Comparison of ENCODE assay signal across 13 cellular contexts in the genomic region with DNA sequence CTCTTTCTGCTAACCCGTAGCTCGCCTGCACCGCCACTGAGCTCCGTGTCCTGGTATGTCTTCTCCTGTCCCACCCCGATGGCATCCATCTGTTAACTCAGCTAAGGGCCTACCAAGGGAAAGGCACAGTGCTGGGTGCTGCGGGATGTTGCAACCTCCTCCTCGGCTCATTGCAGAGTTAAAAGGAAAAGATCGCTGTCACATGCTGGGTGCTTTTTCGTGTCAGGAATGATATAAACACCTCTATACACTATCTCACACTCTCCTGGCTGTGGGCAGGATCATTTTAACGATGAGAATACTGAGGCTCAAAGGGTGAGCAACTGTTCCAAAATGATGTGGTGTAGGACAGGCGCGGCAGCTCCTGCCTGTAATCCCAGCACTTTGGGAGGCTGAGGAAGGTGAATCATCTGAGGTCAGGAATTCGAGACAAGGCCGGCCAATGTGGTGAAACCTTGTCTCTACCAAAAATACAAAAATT. TPM values are rescaled to one million over a fixed set of nuclear protein-coding genes. Genes with fewer than 3 reads are reported as not detected.
DNase-seq lines count a peak whose midpoint lies in the region; ATAC-seq, FAIRE-seq and TF ChIP-seq lines count a peak whose summit lies in the region.
"Had no signal": no experiment of that assay in that cellular context is flagged by ENCODE, and none has a peak within 500 bp of the region (broad histone marks: within the 10 kb centered on the region; RNA-seq: fewer than 3 reads in every experiment).

No MANE protein-coding gene starts in this region.

- ATAC-seq in HG03139 (IDR thresholded peaks at IDR 0.05; ENCODE audit: unreplicated experiment): no peak

- no peak for TF ChIP-seq CTCF in chondrocyte (IDR thresholded peaks at IDR 0.05)
- no peak for TF ChIP-seq CTCF in type B pancreatic cell (conservative IDR thresholded peaks at IDR 0.05)

- H3K27me3 Mint-ChIP-seq in chondrocyte (ENCODE audit: low read depth) (no peaks in the 10 kb centered on the region), type B pancreatic cell (no peaks in the 10 kb centered on the region)

- H3K4me3 ChIP-seq in NT2/D1 (ENCODE audit: insufficient read length, low read depth) (no peak overlapping the region), muscle layer of duodenum (ENCODE audit: low read depth in 1 of 2, low read length in 2 of 2) (peak overlapping the region in 1 of 2 donors; percentile 21)

- H3K9me3 ChIP-seq in NT2/D1 (ENCODE audit: insufficient read depth, low read length) (no peaks in the 10 kb centered on the region), muscle layer of duodenum (ENCODE audit: control insufficient read depth in 1 of 2, low read length in 2 of 2) (no peaks in the 10 kb centered on the region)

- no peaks in the 10 kb centered on the region for H3K27me3 ChIP-seq in NT2/D1 (ENCODE audit: insufficient read depth, insufficient read length)
- no peaks in the 10 kb centered on the region for H3K27me3 ChIP-seq in muscle layer of duodenum (ENCODE audit: low read depth, low read length)

- H3K9me3 Mint-ChIP-seq in chondrocyte (ENCODE audit: low read depth): no peaks in the 10 kb centered on the region
- H3K9me3 Mint-ChIP-seq in type B pancreatic cell: no peaks in the 10 kb centered on the region
- H3K9me3 Mint-ChIP-seq: activated naive CD4-positive, alpha-beta T cell treated with anti-CD3 and anti-CD28 coated beads, Interleukin-2, amount 50 U/mL, for 72 hours; H9; T-helper 1 cell treated with Interleukin-12 subunit alpha and Interleukin-12 subunit beta and Interleukin-4 antibody, amounts not matched to agents 30 μg/mL and 1 μg/mL, for 36 hours had no signal

- no peak for FAIRE-seq in GM19239 (lab: Jason Lieb, UNC)

- H3K4me1 ChIP-seq in NT2/D1 (ENCODE audit: insufficient read depth, insufficient read length): peaks cover 4% of the 10 kb centered on the region
- peaks cover 7 to 40% of the 10 kb centered on the region in 2 donors for H3K4me1 ChIP-seq in muscle layer of duodenum (ENCODE audit: control insufficient read depth in 1 of 2, insufficient read depth in 2 of 2, low read length in 2 of 2)

- H3K9ac ChIP-seq in NT2/D1 (ENCODE audit: insufficient read length, low read depth): peak overlapping the region; percentile 32

- H3K27ac Mint-ChIP-seq in chondrocyte (ENCODE audit: unreplicated experiment) (peak overlapping the region; percentile 99), type B pancreatic cell (peak overlapping the region; percentile 19)
- H3K27ac Mint-ChIP-seq: T-helper 1 cell treated with Interleukin-12 subunit alpha and Interleukin-12 subunit beta and Interleukin-4 antibody, amounts not matched to agents 30 μg/mL and 1 μg/mL, for 36 hours had no signal

- H3K27ac ChIP-seq in muscle layer of duodenum (ENCODE audit: low read length): peak overlapping the region; percentile 74

- H3K36me3 Mint-ChIP-seq in chondrocyte (ENCODE audit: low read depth) (peaks cover 18% of the 10 kb centered on the region), type B pancreatic cell (peaks cover 9% of the 10 kb centered on the region)

- H3K4me3 Mint-ChIP-seq in chondrocyte (ENCODE audit: unreplicated experiment): no peak overlapping the region
- no peak overlapping the region for H3K4me3 Mint-ChIP-seq in type B pancreatic cell
- H3K4me3 Mint-ChIP-seq: H9; T-helper 1 cell treated with Interleukin-12 subunit alpha and Interleukin-12 subunit beta and Interleukin-4 antibody, amounts not matched to agents 30 μg/mL and 1 μg/mL, for 36 hours had no signal

- H3K36me3 ChIP-seq in NT2/D1 (ENCODE audit: insufficient read depth, insufficient read length, low read length) (peaks cover 61% of the 10 kb centered on the region), muscle layer of duodenum (ENCODE audit: control insufficient read depth in 1 of 2, insufficient read depth in 2 of 2, low read length in 2 of 2) (peaks cover 40 to 50% of the 10 kb centered on the region in 2 donors)

- DNase-seq in NT2/D1 (ENCODE audit: low read depth, low spot score): no peak
- no peak for DNase-seq in chondrocyte (ENCODE audit: low spot score)
- DNase-seq in type B pancreatic cell (ENCODE audit: extremely low spot score, unreplicated experiment): no peak
- DNase-seq in dedifferentiated amniotic fluid mesenchymal stem cell (ENCODE audit: extremely low spot score): no peak
- no peak for DNase-seq in GM19239 (ENCODE audit: insufficient read length, low spot score)
- DNase-seq in middle frontal gyrus (ENCODE audit: extremely low spot score, low spot score): no peak
- DNase-seq: activated CD4-positive, alpha-beta T cell treated with anti-CD3 and anti-CD28 coated beads, Interleukin-2, amount 50 U/mL, for 48 hours; H9; substantia nigra had no signal

- H3K4me1 Mint-ChIP-seq in chondrocyte (ENCODE audit: low read depth) (peaks cover 62% of the 10 kb centered on the region), type B pancreatic cell (ENCODE audit: unreplicated experiment) (no peaks in the 10 kb centered on the region)

RNA-seq across cellular contexts. Expression of a gene that starts 10.1 kb away (rescaled TPM):
- total RNA-seq in chondrocyte (45.7 to 54.9 TPM (median 48.5 TPM) in 3 replicates), type B pancreatic cell (ENCODE audit: low replicate concordance) (73.4 and 77.2 TPM in 2 replicates)

RNA-seq across cellular contexts. Expression of a gene that starts 35.5 kb away (rescaled TPM):
- total RNA-seq in chondrocyte (21.0 to 23.1 TPM (median 23.0 TPM) in 3 replicates), type B pancreatic cell (ENCODE audit: low replicate concordance) (20.6 and 38.8 TPM in 2 replicates)

RNA-seq across cellular contexts. Expression of a gene that starts 57.6 kb away (rescaled TPM):
- total RNA-seq in chondrocyte (80.5 to 97.8 TPM (median 96.1 TPM) in 3 replicates), type B pancreatic cell (ENCODE audit: low replicate concordance) (162 and 190 TPM in 2 replicates)
